ENCODE assay signal across 30 cellular contexts in genomic region chr12:92010853-92011701, GRCh38.
DNase-seq lines count a peak whose midpoint lies in the region; ATAC-seq, FAIRE-seq and TF ChIP-seq lines count a peak whose summit lies in the region.
"Had no signal": no experiment of that assay in that cellular context is flagged by ENCODE, and none has a peak within 500 bp of the region (broad histone marks: within the 10 kb centered on the region; RNA-seq: fewer than 3 reads in every experiment).

No MANE protein-coding gene starts in this region.

- TF ChIP-seq CTCF in CD4-positive, alpha-beta T cell (IDR thresholded peaks at IDR 0.05) = no peak
- TF ChIP-seq CTCF in OCI-LY3 (IDR thresholded peaks at IDR 0.05; ENCODE audit: low read depth, low read length) (no peak), GM12878 (IDR thresholded peaks at IDR 0.05 in 2 of 3, conservative IDR thresholded peaks at IDR 0.05 in 1 of 3; ENCODE audit: control insufficient read depth in 2 of 3, extremely low read depth in 1 of 3, insufficient read depth in 1 of 3, low read depth in 3 of 3, low read length in 3 of 3) (no peak), mesothelial cell of epicardium (IDR thresholded peaks at IDR 0.05; ENCODE audit: unreplicated experiment) (no peak)

- peak overlapping the region; percentile 21 for H3K27ac ChIP-seq in CD4-positive, alpha-beta T cell (ENCODE audit: low read depth, low read length)
- H3K27ac ChIP-seq in OCI-LY3 (ENCODE audit: low read length) (no peak overlapping the region), GM12878 (ENCODE audit: control insufficient read depth, insufficient read depth) (no peak overlapping the region)
- H3K27ac ChIP-seq: A549, esophagus squamous epithelium, gastrocnemius medialis, left ventricle myocardium inferior, pancreas, SJCRH30, vagina, WERI-Rb-1 had no signal

- SMC1A ChIA-PET in GM12878 (lab: Charles Lee; ENCODE audit: uncharacterized antibody, unreplicated experiment) = interaction anchor here (0.8 to 2.8 kb wide), 15 partner anchors 11 to 560 kb away, joined by 3 to 27 read pairs (median 4); no protein-coding TSS in a partner anchor

- no peak for TF ChIP-seq RAD21 in GM12878 (IDR thresholded peaks at IDR 0.05; ENCODE audit: insufficient read depth, low read depth, low read length)

- FAIRE-seq in GM12878 (lab: Jason Lieb, UNC) = no peak
- FAIRE-seq: HTR-8/SVneo, pancreas, RCC 7860 had no signal

- peaks cover 42% of the 10 kb centered on the region for H3K4me1 Mint-ChIP-seq in activated CD4-positive, alpha-beta T cell treated with anti-CD3 and anti-CD28 coated beads for 36 hours
- peaks cover 68% of the 10 kb centered on the region for H3K4me1 Mint-ChIP-seq in CD4-positive, alpha-beta T cell (ENCODE audit: low read depth)
- no peaks in the 10 kb centered on the region for H3K4me1 Mint-ChIP-seq in mesothelial cell of epicardium

- H3K4me2 ChIP-seq in OCI-LY3 (ENCODE audit: low read length) (peak overlapping the region; percentile 56), GM12878 (ENCODE audit: control insufficient read depth, insufficient read depth) (no peak overlapping the region)
- H3K4me2 ChIP-seq: A549, GM23338 had no signal

- no peaks in the 10 kb centered on the region for H3K27me3 ChIP-seq in CD4-positive, alpha-beta T cell (ENCODE audit: control insufficient read depth, insufficient read depth, low read length)
- no peaks in the 10 kb centered on the region for H3K27me3 ChIP-seq in OCI-LY3 (ENCODE audit: low read depth, low read length)
- no peaks in the 10 kb centered on the region for H3K27me3 ChIP-seq in GM12878 (replicated peaks in 1 of 2; ENCODE audit: control insufficient read depth in 2 of 2, insufficient read depth in 2 of 2, low read length in 1 of 2)
- H3K27me3 ChIP-seq: esophagus squamous epithelium, gastrocnemius medialis, pancreas, SJCRH30, spleen, vagina had no signal

- H3K9me3 Mint-ChIP-seq in activated CD4-positive, alpha-beta T cell treated with anti-CD3 and anti-CD28 coated beads for 36 hours (ENCODE audit: low read depth) = peaks cover 9% of the 10 kb centered on the region
- peaks cover 3% of the 10 kb centered on the region for H3K9me3 Mint-ChIP-seq in CD4-positive, alpha-beta T cell
- H3K9me3 Mint-ChIP-seq in mesothelial cell of epicardium = no peaks in the 10 kb centered on the region
- H3K9me3 Mint-ChIP-seq: GM23338 had no signal

- in situ Hi-C loops in GM12878 (cut with MboI) = no loop called here

- H3K4me3 Mint-ChIP-seq in activated CD4-positive, alpha-beta T cell treated with anti-CD3 and anti-CD28 coated beads for 36 hours = peak overlapping the region; percentile 20
- peak overlapping the region; percentile 85 for H3K4me3 Mint-ChIP-seq in CD4-positive, alpha-beta T cell
- no peak overlapping the region for H3K4me3 Mint-ChIP-seq in mesothelial cell of epicardium
- H3K4me3 Mint-ChIP-seq: GM23338; stimulated activated naive B cell treated with anti-CD40 and anti-IgM and Interleukin-4, amounts not matched to agents 10 μg/mL and 1 μg/mL and 100 μg/mL, for 72 hours had no signal

- POLR2A ChIA-PET in activated CD4-positive, alpha-beta T cell treated with anti-CD3 and anti-CD28 coated beads for 36 hours (lab: Charles Lee) = no interaction called here
- POLR2A ChIA-PET in CD4-positive, alpha-beta T cell (lab: Charles Lee) = interaction anchor here (0.6 to 2.7 kb wide), 13 partner anchors 9 to 232 kb away, joined by 3 to 26 read pairs (median 8); partner anchors contain the start of gene BTG1
- POLR2A ChIA-PET in GM12878 (lab: Charles Lee) = interaction anchor here (0.5 to 1.9 kb wide), 4 partner anchors 8 to 1072 kb away, joined by 3 to 7 read pairs (median 4); partner anchors contain the start of gene BTG1

- BruUV-seq in GM12878 (replicated peaks; lab: Mats Ljungman, UMichigan) = no TSS peak

- TF ChIP-seq POLR2A in GM12878 (IDR thresholded peaks at IDR 0.05; ENCODE audit: low read depth, low read length) = no peak

- H2AFZ ChIP-seq in OCI-LY3 (ENCODE audit: low read depth, low read length) = peak overlapping the region; percentile 47; the same call in 1 of the 2 replicates
- peak overlapping the region; percentile 78 for H2AFZ ChIP-seq in GM12878 (ENCODE audit: control insufficient read depth, low read depth, low read length)

- no peaks in the 10 kb centered on the region for H3K9me3 ChIP-seq in CD4-positive, alpha-beta T cell (ENCODE audit: control insufficient read depth, low read length)
- no peaks in the 10 kb centered on the region for H3K9me3 ChIP-seq in OCI-LY3 (ENCODE audit: insufficient read depth, low read length)
- H3K9me3 ChIP-seq in GM12878 (replicated peaks; ENCODE audit: control insufficient read depth, insufficient read depth, low read length) = no peaks in the 10 kb centered on the region; the same call in 2 of the 3 replicates
- H3K9me3 ChIP-seq: A549, esophagus squamous epithelium, gastrocnemius medialis, left ventricle myocardium inferior, pancreas, SJCRH30, spleen, vagina had no signal

- H3K9ac ChIP-seq in OCI-LY3 (ENCODE audit: low read length) (peak overlapping the region; percentile 15; the same call in 1 of the 2 replicates), GM12878 (ENCODE audit: control insufficient read depth, insufficient read depth, low read length) (no peak overlapping the region)

- RAD21 ChIA-PET in GM12878 (lab: Charles Lee; ENCODE audit: unreplicated experiment) = interaction anchor here (0.9 to 2.7 kb wide), 13 partner anchors 8 to 232 kb away, joined by 3 to 19 read pairs (median 4); partner anchors contain the start of gene BTG1

- H4K20me1 ChIP-seq in OCI-LY3 (ENCODE audit: insufficient read depth, low read length) (no peaks in the 10 kb centered on the region), GM12878 (ENCODE audit: control insufficient read depth, insufficient read depth) (no peaks in the 10 kb centered on the region)

- H3K27me3 Mint-ChIP-seq in activated CD4-positive, alpha-beta T cell treated with anti-CD3 and anti-CD28 coated beads for 36 hours = no peaks in the 10 kb centered on the region
- H3K27me3 Mint-ChIP-seq in CD4-positive, alpha-beta T cell = no peaks in the 10 kb centered on the region
- no peaks in the 10 kb centered on the region for H3K27me3 Mint-ChIP-seq in mesothelial cell of epicardium (ENCODE audit: low read depth)
- H3K27me3 Mint-ChIP-seq: stimulated activated naive B cell treated with anti-CD40 and anti-IgM and Interleukin-4, amounts not matched to agents 10 μg/mL and 1 μg/mL and 100 μg/mL, for 72 hours had no signal

- WGBS in GM12878 (ENCODE audit: insufficient coverage, insufficient replicate concordance, low lambda C conversion rate, missing lambda C conversion rate) = 58% methylated on average over 10 of the region's 10 CpGs

- CTCF ChIA-PET in activated CD4-positive, alpha-beta T cell treated with anti-CD3 and anti-CD28 coated beads for 36 hours (lab: Charles Lee) = interaction anchor here (0.5 to 1.3 kb wide), 4 partner anchors 11 to 485 kb away, joined by 3 read pairs; no protein-coding TSS in a partner anchor
- CTCF ChIA-PET in CD4-positive, alpha-beta T cell (lab: Charles Lee) = no interaction called here
- CTCF ChIA-PET in GM12878 (lab: Yijun Ruan, JAX) = interaction anchor here (0.5 to 1.9 kb wide), 8 partner anchors 17 to 629 kb away, joined by 3 to 9 read pairs (median 4); no protein-coding TSS in a partner anchor

- H3K79me2 ChIP-seq in OCI-LY3 (ENCODE audit: low read length) = no peaks in the 10 kb centered on the region
- H3K79me2 ChIP-seq in GM12878 (ENCODE audit: control insufficient read depth, insufficient read depth, low read length) = no peaks in the 10 kb centered on the region

- DNase-seq in activated CD4-positive, alpha-beta T cell treated with anti-CD3 and anti-CD28 coated beads for 36 hours = no peak
- DNase-seq in activated CD4-positive, alpha-beta T cell treated with anti-CD3 and anti-CD28 coated beads for 4 hours = no peak
- DNase-seq in CD4-positive, alpha-beta T cell = no peak
- DNase-seq in GM12878 (ENCODE audit: low read depth, low spot score) (no peak), mesothelial cell of epicardium (ENCODE audit: low spot score in 2 of 2, unreplicated experiment in 2 of 2) (no peak)
- DNase-seq in activated CD8-positive, alpha-beta memory T cell treated with anti-CD3 and anti-CD28 coated beads, Interleukin-2, amount 50 U/mL, for 48 hours = no peak
- DNase-seq: anterior cingulate cortex; COR-L47; cortex of kidney; DMS79; esophagus squamous epithelium; gastrocnemius medialis; KG1; left ventricle myocardium inferior; NCI-H1694; NCI-H510A; pancreas; right cardiac atrium; SJCRH30; spleen; stimulated activated CD4-positive, alpha-beta T cell treated with anti-CD3 and anti-CD28 coated beads, Interleukin-2, amount 100 ng/mL, for 48 hours; stimulated activated naive B cell treated with anti-CD40 and anti-IgM and Interleukin-4, amounts not matched to agents 10 μg/mL and 1 μg/mL and 100 μg/mL, for 72 hours; WERI-Rb-1 had no signal

- H3K4me1 ChIP-seq in OCI-LY3 (ENCODE audit: low read length) (peaks cover 10% of the 10 kb centered on the region), GM12878 (ENCODE audit: control insufficient read depth, insufficient read depth, low read length) (peaks cover 3% of the 10 kb centered on the region; the same call in 1 of the 2 replicates)
- H3K4me1 ChIP-seq: A549, esophagus squamous epithelium, gastrocnemius medialis, left ventricle myocardium inferior, pancreas, SJCRH30, spleen, vagina had no signal

- peak; percentile 65 for ATAC-seq in activated CD4-positive, alpha-beta T cell treated with anti-CD3 and anti-CD28 coated beads for 36 hours
- peak; percentile 56 for ATAC-seq in CD4-positive, alpha-beta T cell (ENCODE audit: poor library complexity)
- ATAC-seq in GM12878 = peak; percentile 79
- ATAC-seq in HG03520 (IDR thresholded peaks at IDR 0.05; ENCODE audit: unreplicated experiment) = no peak
- ATAC-seq: A549; gastrocnemius medialis; GM23338; pancreas; stimulated activated naive B cell treated with anti-CD40 and anti-IgM and Interleukin-4, amounts not matched to agents 10 μg/mL and 1 μg/mL and 100 μg/mL, for 72 hours had no signal

- H3K36me3 Mint-ChIP-seq in activated CD4-positive, alpha-beta T cell treated with anti-CD3 and anti-CD28 coated beads for 36 hours (ENCODE audit: low read depth) = peaks cover 9% of the 10 kb centered on the region
- peaks cover 10% of the 10 kb centered on the region for H3K36me3 Mint-ChIP-seq in CD4-positive, alpha-beta T cell (ENCODE audit: low read depth)
- no peaks in the 10 kb centered on the region for H3K36me3 Mint-ChIP-seq in mesothelial cell of epicardium

- TF ChIP-seq EP300 in GM12878 (IDR thresholded peaks at IDR 0.05; ENCODE audit: borderline replicate concordance in 1 of 2, control insufficient read depth in 1 of 2, low read depth in 2 of 2, low read length in 2 of 2) = no peak

- no peaks in the 10 kb centered on the region for H3K36me3 ChIP-seq in OCI-LY3 (replicated peaks; ENCODE audit: low read depth, low read length)
- H3K36me3 ChIP-seq in GM12878 (ENCODE audit: control insufficient read depth in 2 of 2, insufficient read depth in 2 of 2, low read length in 1 of 2) = no peaks in the 10 kb centered on the region
- H3K36me3 ChIP-seq: esophagus squamous epithelium, gastrocnemius medialis, left ventricle myocardium inferior, pancreas, SJCRH30, spleen, vagina, WERI-Rb-1 had no signal

- intact Hi-C loops in activated CD4-positive, alpha-beta T cell treated with anti-CD3 and anti-CD28 coated beads for 36 hours (cut with DNase I, micrococcal nuclease) = no loop called here
- intact Hi-C loops in CD4-positive, alpha-beta T cell (cut with DNase I, micrococcal nuclease) = loop anchor here in 1 of 2 experiments (5.0 kb wide), 1 partner anchor 46 kb away; no protein-coding TSS in a partner anchor
- intact Hi-C loops in GM12878 (cut with micrococcal nuclease; ENCODE audit: unreplicated experiment) = no loop called here

- H3K4me3 ChIP-seq in OCI-LY3 (ENCODE audit: low read length) = no peak overlapping the region
- H3K4me3 ChIP-seq in GM12878 = no peak overlapping the region
- H3K4me3 ChIP-seq: A549, esophagus squamous epithelium, gastrocnemius medialis, GM23338, left ventricle myocardium inferior, pancreas, SJCRH30, spleen, vagina had no signal

- peak overlapping the region; percentile 74 for H3K27ac Mint-ChIP-seq in activated CD4-positive, alpha-beta T cell treated with anti-CD3 and anti-CD28 coated beads for 36 hours
- H3K27ac Mint-ChIP-seq in CD4-positive, alpha-beta T cell = peak overlapping the region; percentile 81
- no peak overlapping the region for H3K27ac Mint-ChIP-seq in mesothelial cell of epicardium
- H3K27ac Mint-ChIP-seq: GM23338; stimulated activated naive B cell treated with anti-CD40 and anti-IgM and Interleukin-4, amounts not matched to agents 10 μg/mL and 1 μg/mL and 100 μg/mL, for 72 hours had no signal
